In the genomic region with DNA sequence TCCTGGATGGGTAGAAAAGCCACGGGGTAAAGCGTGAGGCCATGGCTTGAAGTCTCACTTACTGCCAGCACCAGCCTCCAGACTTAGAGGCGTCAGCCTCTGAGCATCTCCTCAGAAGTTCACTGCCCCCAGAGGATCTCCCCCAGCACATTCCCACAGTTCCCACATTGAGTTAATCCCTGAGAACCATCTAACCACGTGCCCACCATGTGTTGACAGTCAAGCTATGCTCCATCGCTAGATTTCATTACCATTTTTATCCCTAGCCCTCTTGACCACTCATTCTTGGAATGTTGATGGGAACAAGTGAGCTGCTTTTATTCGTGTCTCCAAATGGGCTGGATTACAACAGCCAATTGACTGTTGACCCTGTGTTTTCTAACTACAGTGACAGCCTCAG, we compare ENCODE assay signal across 23 cellular contexts.
"Had no signal": no experiment of that assay in that cellular context is flagged by ENCODE, and none has a peak within 500 bp of the region (broad histone marks: within the 10 kb centered on the region; RNA-seq: fewer than 3 reads in every experiment).

No MANE protein-coding gene starts in this region.

- H3K27me3 Mint-ChIP-seq: activated B cell treated with CpG ODN at 0.5 μM for 24 hours; activated CD4-positive, alpha-beta memory T cell treated with anti-CD3 and anti-CD28 coated beads, Interleukin-2, amount 10 ng/mL, durations not matched to agents 7 days and 5 days; activated naive CD8-positive, alpha-beta T cell; activated T-helper 17 cell treated with anti-CD3 and anti-CD28 coated beads, Interleukin-2, amount 50 U/mL, for 72 hours; T-helper 17 cell had no signal

- H3K36me3 Mint-ChIP-seq: activated naive CD8-positive, alpha-beta T cell had no signal

- ATAC-seq: activated T-helper 17 cell treated with anti-CD3 and anti-CD28 coated beads, Interleukin-2, amount 50 U/mL, for 72 hours; T-helper 17 cell had no signal

- H3K4me3 Mint-ChIP-seq: activated B cell treated with CpG ODN at 0.5 μM for 24 hours; activated CD4-positive, alpha-beta memory T cell treated with anti-CD3 and anti-CD28 coated beads, Interleukin-2, amount 10 ng/mL, durations not matched to agents 7 days and 5 days; activated naive CD4-positive, alpha-beta T cell treated with anti-CD3 and anti-CD28 coated beads for 36 hours; activated naive CD8-positive, alpha-beta T cell; activated T-helper 17 cell treated with anti-CD3 and anti-CD28 coated beads, Interleukin-2, amount 50 U/mL, for 72 hours; T-helper 17 cell had no signal

- H3K4me3 ChIP-seq: Peyer's patch had no signal

- H3K27me3 ChIP-seq: Peyer's patch had no signal

- H3K4me1 ChIP-seq: Peyer's patch had no signal

- H3K27ac ChIP-seq: Peyer's patch had no signal

- H3K36me3 ChIP-seq: Peyer's patch had no signal

- DNase-seq: activated B cell treated with CpG ODN at 0.5 μM for 24 hours; activated CD4-positive, alpha-beta memory T cell treated with anti-CD3 and anti-CD28 coated beads, Interleukin-2, amount 10 ng/mL, durations not matched to agents 7 days and 5 days; activated CD4-positive, alpha-beta T cell treated with anti-CD3 and anti-CD28 coated beads, Interleukin-2, amount 50 U/mL, for 1 hour; activated gamma-delta T cell; activated naive CD4-positive, alpha-beta T cell treated with anti-CD3 and anti-CD28 coated beads for 36 hours; activated T-cell treated with anti-CD3 and anti-CD28 coated beads for 4 hours; activated T-cell treated with anti-CD3 and anti-CD28 coated beads, Interleukin-2, amount 50 U/mL, for 48 hours; amygdala; caudate nucleus; MM.1S; NCI-H1105; NCI-H1436; NCI-H1694 treated with DMSO at 0.1 percent for 48 hours; NCI-H2029 treated with DMSO at 0.1 percent for 48 hours; NCI-H345; NCI-H510A treated with DMSO at 0.1 percent for 48 hours; NCI-H69; Peyer's patch; SHP77 treated with DMSO at 0.1 percent for 48 hours; T-helper 17 cell; T-helper 9 cell had no signal

- H3K27ac Mint-ChIP-seq: activated B cell treated with CpG ODN at 0.5 μM for 24 hours; activated CD4-positive, alpha-beta memory T cell treated with anti-CD3 and anti-CD28 coated beads, Interleukin-2, amount 10 ng/mL, durations not matched to agents 7 days and 5 days; activated naive CD4-positive, alpha-beta T cell treated with anti-CD3 and anti-CD28 coated beads for 36 hours; activated naive CD8-positive, alpha-beta T cell; activated T-helper 17 cell treated with anti-CD3 and anti-CD28 coated beads, Interleukin-2, amount 50 U/mL, for 72 hours; T-helper 17 cell had no signal

- H3K9me3 ChIP-seq: Peyer's patch had no signal

- H3K4me1 Mint-ChIP-seq: activated B cell treated with CpG ODN at 0.5 μM for 24 hours; activated CD4-positive, alpha-beta memory T cell treated with anti-CD3 and anti-CD28 coated beads, Interleukin-2, amount 10 ng/mL, durations not matched to agents 7 days and 5 days; activated T-helper 17 cell treated with anti-CD3 and anti-CD28 coated beads, Interleukin-2, amount 50 U/mL, for 72 hours; T-helper 17 cell had no signal
